Comparison of ENCODE assay signal across 21 cellular contexts in genomic region chr16:23771027-23771426, GRCh38. TPM values are rescaled to one million over a fixed set of nuclear protein-coding genes. Genes with fewer than 3 reads are reported as not detected.
"Had no signal": no experiment of that assay in that cellular context is flagged by ENCODE, and none has a peak within 500 bp of the region (broad histone marks: within the 10 kb centered on the region; RNA-seq: fewer than 3 reads in every experiment).

No MANE protein-coding gene starts in this region.

- H3K36me3 Mint-ChIP-seq: activated naive CD8-positive, alpha-beta T cell treated with anti-CD3 and anti-CD28 coated beads for 36 hours; T-cell had no signal

- H3K4me1 Mint-ChIP-seq: activated naive CD8-positive, alpha-beta T cell treated with anti-CD3 and anti-CD28 coated beads for 36 hours; nephron progenitor cell; T-cell had no signal

- H3K27ac Mint-ChIP-seq: activated naive CD8-positive, alpha-beta T cell treated with anti-CD3 and anti-CD28 coated beads for 36 hours; activated T-helper 1 cell treated with anti-CD3 and anti-CD28 coated beads, Interleukin-12 subunit alpha, Interleukin-12 subunit beta, Interleukin-2, Interleukin-4 antibody, amounts not matched to agents 30 ng/mL and 10 ng/mL and 1 ng/mL, durations not matched to agents 14 hours and 24 hours and 36 hours; dendritic cell treated with granulocyte-macrophage colony-stimulating factor and Interleukin-4, amounts not matched to agents 40 ng/mL and 50 ng/mL, for 4 days; nephron progenitor cell; T-cell had no signal

- H3K4me1 ChIP-seq: esophagus muscularis mucosa, psoas muscle, right lobe of liver, uterus had no signal

- H3K27ac ChIP-seq: brain microvascular endothelial cell, esophagus muscularis mucosa, psoas muscle, right lobe of liver, uterus had no signal

- H3K4me3 Mint-ChIP-seq: activated naive CD8-positive, alpha-beta T cell treated with anti-CD3 and anti-CD28 coated beads for 36 hours; activated T-helper 1 cell treated with anti-CD3 and anti-CD28 coated beads, Interleukin-12 subunit alpha, Interleukin-12 subunit beta, Interleukin-2, Interleukin-4 antibody, amounts not matched to agents 30 ng/mL and 10 ng/mL and 1 ng/mL, durations not matched to agents 14 hours and 24 hours and 36 hours; dendritic cell treated with granulocyte-macrophage colony-stimulating factor and Interleukin-4, amounts not matched to agents 40 ng/mL and 50 ng/mL, for 4 days; nephron progenitor cell; T-cell had no signal

- H3K9me3 Mint-ChIP-seq: activated naive CD8-positive, alpha-beta T cell treated with anti-CD3 and anti-CD28 coated beads for 36 hours; activated T-helper 1 cell treated with anti-CD3 and anti-CD28 coated beads, Interleukin-12 subunit alpha, Interleukin-12 subunit beta, Interleukin-2, Interleukin-4 antibody, amounts not matched to agents 30 ng/mL and 10 ng/mL and 1 ng/mL, durations not matched to agents 14 hours and 24 hours and 36 hours; dendritic cell treated with granulocyte-macrophage colony-stimulating factor and Interleukin-4, amounts not matched to agents 40 ng/mL and 50 ng/mL, for 4 days; nephron progenitor cell; T-cell had no signal

- H3K27me3 ChIP-seq: brain microvascular endothelial cell, right lobe of liver, uterus had no signal

- ATAC-seq: psoas muscle, right lobe of liver, T-cell had no signal

- H3K36me3 ChIP-seq: brain microvascular endothelial cell, esophagus muscularis mucosa, right lobe of liver, uterus had no signal

- DNase-seq: activated CD4-positive, alpha-beta T cell treated with anti-CD3 and anti-CD28 coated beads, Interleukin-2, amount 50 U/mL, for 1 hour; activated CD8-positive, alpha-beta memory T cell treated with anti-CD3 and anti-CD28 coated beads for 24 hours; activated naive CD8-positive, alpha-beta T cell treated with anti-CD3 and anti-CD28 coated beads for 36 hours; brain microvascular endothelial cell; cerebellar nuclear complex; glutamatergic neuron; hypothalamus; kidney glomerular epithelial cell; nephron progenitor cell; occipital lobe; psoas muscle; right lobe of liver; stimulated activated CD4-positive, alpha-beta T cell treated with anti-CD3 and anti-CD28 coated beads, Interleukin-12 subunit alpha, Interleukin-12 subunit beta, amount 100 ng/mL, for 4 hours; stimulated activated CD4-positive, alpha-beta T cell treated with anti-CD3 and anti-CD28 coated beads, Interleukin-2, amount 100 ng/mL, for 24 hours; T-cell; T-helper 9 cell; uterus had no signal

- H3K27me3 Mint-ChIP-seq: activated naive CD8-positive, alpha-beta T cell treated with anti-CD3 and anti-CD28 coated beads for 36 hours had no signal

- H3K9me3 ChIP-seq: esophagus muscularis mucosa, psoas muscle, right lobe of liver, uterus had no signal

- H3K4me3 ChIP-seq: esophagus muscularis mucosa, psoas muscle, right lobe of liver, uterus had no signal

RNA-seq across cellular contexts. Expression of gene CHP2, which starts 16.2 kb away (rescaled TPM):
- total RNA-seq: activated naive CD8-positive, alpha-beta T cell treated with anti-CD3 and anti-CD28 coated beads for 36 hours; activated T-helper 1 cell treated with anti-CD3 and anti-CD28 coated beads, Interleukin-12 subunit alpha, Interleukin-12 subunit beta, Interleukin-2, Interleukin-4 antibody, amounts not matched to agents 30 ng/mL and 10 ng/mL and 1 ng/mL, durations not matched to agents 14 hours and 24 hours and 36 hours; esophagus muscularis mucosa; fibroblast of villous mesenchyme; psoas muscle; right lobe of liver; T-cell had no signal

RNA-seq across cellular contexts. Expression of gene ERN2, which starts 58.0 kb away (rescaled TPM):
- total RNA-seq: activated naive CD8-positive, alpha-beta T cell treated with anti-CD3 and anti-CD28 coated beads for 36 hours; activated T-helper 1 cell treated with anti-CD3 and anti-CD28 coated beads, Interleukin-12 subunit alpha, Interleukin-12 subunit beta, Interleukin-2, Interleukin-4 antibody, amounts not matched to agents 30 ng/mL and 10 ng/mL and 1 ng/mL, durations not matched to agents 14 hours and 24 hours and 36 hours; occipital lobe; right lobe of liver had no signal
